ENCODE assay signal across 1 cellular context in the genomic region with DNA sequence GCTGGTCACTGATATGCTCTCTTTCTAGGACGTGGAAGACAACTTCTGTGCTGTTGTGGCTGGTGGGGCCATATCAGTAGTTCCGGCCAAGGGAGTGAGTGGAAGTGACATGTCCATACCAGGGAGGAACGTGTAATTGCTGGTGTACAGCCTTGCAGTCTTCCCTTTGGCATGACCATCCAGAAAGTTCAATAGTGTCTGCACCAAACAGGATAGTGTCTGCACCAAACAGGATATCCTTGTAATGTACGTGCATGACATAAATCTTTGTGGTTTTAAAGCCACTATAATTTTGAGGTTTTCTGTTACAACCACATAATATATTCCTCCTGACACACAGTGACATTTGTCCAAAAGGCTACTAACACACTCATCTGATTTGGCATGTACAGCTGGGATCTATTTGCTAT.
TF ChIP-seq lines count a peak whose summit lies in the region.

No MANE protein-coding gene starts in this region.

TF ChIP-seq in K562, 482 proteins besides CTCF, POLR2A, EP300 and RAD21:
- TF ChIP-seq, protein P1, sequence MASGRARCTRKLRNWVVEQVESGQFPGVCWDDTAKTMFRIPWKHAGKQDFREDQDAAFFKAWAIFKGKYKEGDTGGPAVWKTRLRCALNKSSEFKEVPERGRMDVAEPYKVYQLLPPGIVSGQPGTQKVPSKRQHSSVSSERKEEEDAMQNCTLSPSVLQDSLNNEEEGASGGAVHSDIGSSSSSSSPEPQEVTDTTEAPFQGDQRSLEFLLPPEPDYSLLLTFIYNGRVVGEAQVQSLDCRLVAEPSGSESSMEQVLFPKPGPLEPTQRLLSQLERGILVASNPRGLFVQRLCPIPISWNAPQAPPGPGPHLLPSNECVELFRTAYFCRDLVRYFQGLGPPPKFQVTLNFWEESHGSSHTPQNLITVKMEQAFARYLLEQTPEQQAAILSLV (tag; IDR thresholded peaks at IDR 0.05) = no peak
- no peak for TF ChIP-seq MEF2D (tag; conservative IDR thresholded peaks at IDR 0.05; ENCODE audit: low read depth)
